34 cellular contexts compared by ENCODE assay signal in the genomic region with DNA sequence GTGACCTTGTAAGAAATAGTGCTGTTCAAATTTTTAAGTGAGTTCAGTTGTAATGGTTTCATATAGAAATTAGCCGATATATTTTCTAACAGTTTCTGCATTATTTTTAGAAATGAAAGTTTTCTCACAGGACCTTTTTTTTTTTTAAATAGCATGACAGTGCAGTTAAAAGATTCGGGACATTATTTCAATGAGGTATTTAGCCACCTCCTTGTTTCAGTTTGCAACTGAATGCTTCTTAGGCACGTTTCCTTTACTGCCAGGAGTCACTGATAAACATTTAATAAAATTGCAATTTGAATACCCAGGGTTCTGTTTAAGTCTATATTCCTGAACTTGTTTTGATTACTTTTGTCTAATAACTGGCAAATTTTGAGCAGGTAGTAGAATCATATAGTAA.
"Had no signal": no experiment of that assay in that cellular context is flagged by ENCODE, and none has a peak within 500 bp of the region (broad histone marks: within the 10 kb centered on the region; RNA-seq: fewer than 3 reads in every experiment).

No MANE protein-coding gene starts in this region.

- H3K36me3 ChIP-seq: brain microvascular endothelial cell, colonic mucosa, WERI-Rb-1 had no signal

- H3K4me1 ChIP-seq: colonic mucosa had no signal

- FAIRE-seq: astrocyte, bronchial epithelial cell, endometrium, endothelial cell of umbilical vein had no signal

- H3K9me3 ChIP-seq: colonic mucosa, esophagus squamous epithelium, gastroesophageal sphincter had no signal

- H3K27ac ChIP-seq: brain microvascular endothelial cell, colonic mucosa, epithelial cell of prostate, esophagus squamous epithelium, gastroesophageal sphincter, WERI-Rb-1 had no signal

- H3K27me3 Mint-ChIP-seq: activated B cell treated with CpG ODN at 0.5 μM for 24 hours; activated CD8-positive, alpha-beta T cell treated with anti-CD3 and anti-CD28 coated beads for 36 hours; activated naive CD8-positive, alpha-beta T cell; activated T-helper 17 cell treated with anti-CD3 and anti-CD28 coated beads, Interleukin-2, amount 50 U/mL, for 72 hours had no signal

- H3K9me3 Mint-ChIP-seq: activated B cell treated with CpG ODN at 0.5 μM for 24 hours; activated CD8-positive, alpha-beta T cell treated with anti-CD3 and anti-CD28 coated beads for 36 hours; activated T-cell treated with anti-CD3 and anti-CD28 coated beads, Interleukin-2, amount 50 U/mL, for 4 hours; activated T-helper 17 cell treated with anti-CD3 and anti-CD28 coated beads, Interleukin-2, amount 50 U/mL, for 72 hours; T-helper 2 cell treated with Interferon-gamma antibody and Interleukin-4, amounts not matched to agents 5 μg/mL and 100 μg/mL, for 36 hours had no signal

- ATAC-seq: activated CD4-positive, CD25-positive, alpha-beta regulatory T cell treated with anti-CD3 and anti-CD28 coated beads, Interleukin-2, amount 50 U/mL, for 24 hours; activated CD8-positive, alpha-beta T cell treated with anti-CD3 and anti-CD28 coated beads for 36 hours; activated T-cell treated with anti-CD3 and anti-CD28 coated beads, Interleukin-2, amount 50 U/mL, for 4 hours; activated T-helper 17 cell treated with anti-CD3 and anti-CD28 coated beads, Interleukin-2, amount 50 U/mL, for 72 hours; gastroesophageal sphincter; T-helper 17 cell had no signal

- DNase-seq: activated B cell treated with CpG ODN at 0.5 μM for 24 hours; activated CD4-positive, alpha-beta T cell treated with anti-CD3 and anti-CD28 coated beads for 48 hours; activated CD4-positive, alpha-beta T cell treated with anti-CD3 and anti-CD28 coated beads, Interleukin-2, amount 50 U/mL, for 1 hour; activated CD4-positive, alpha-beta T cell treated with anti-CD3 and anti-CD28 coated beads, Interleukin-2, amount 50 U/mL, for 48 hours; activated CD8-positive, alpha-beta memory T cell treated with anti-CD3 and anti-CD28 coated beads for 24 hours; activated CD8-positive, alpha-beta T cell treated with anti-CD3 and anti-CD28 coated beads for 36 hours; activated effector memory CD4-positive, alpha-beta T cell treated with Interleukin-2 at 50 U/mL for 16 hours; activated gamma-delta T cell treated with Interleukin-2 at 50 U/mL for 16 hours; activated naive CD4-positive, alpha-beta T cell treated with anti-CD3 and anti-CD28 coated beads, Interleukin-2, amount 50 U/mL, for 16 hours; activated naive CD4-positive, alpha-beta T cell treated with Interleukin-2 at 50 U/mL for 16 hours; activated T-cell treated with anti-CD3 and anti-CD28 coated beads, Interleukin-2, amount 50 U/mL, for 4 hours; amniotic stem cell; anterior cingulate cortex; brain microvascular endothelial cell; central memory CD4-positive, alpha-beta T cell; cerebellar nuclear complex; colonic mucosa; effector CD8-positive, alpha-beta T cell; esophagus squamous epithelium; foreskin melanocyte; head of caudate nucleus; T-helper 17 cell; T1000; WERI-Rb-1 had no signal

- H3K27ac Mint-ChIP-seq: activated B cell treated with CpG ODN at 0.5 μM for 24 hours; activated CD8-positive, alpha-beta T cell treated with anti-CD3 and anti-CD28 coated beads for 36 hours; activated naive CD8-positive, alpha-beta T cell; activated T-helper 17 cell treated with anti-CD3 and anti-CD28 coated beads, Interleukin-2, amount 50 U/mL, for 72 hours; T-helper 17 cell; T-helper 2 cell treated with Interferon-gamma antibody and Interleukin-4, amounts not matched to agents 5 μg/mL and 100 μg/mL, for 36 hours had no signal

- H3K4me3 Mint-ChIP-seq: activated B cell treated with CpG ODN at 0.5 μM for 24 hours; activated CD8-positive, alpha-beta T cell treated with anti-CD3 and anti-CD28 coated beads for 36 hours; activated naive CD8-positive, alpha-beta T cell; activated T-cell treated with anti-CD3 and anti-CD28 coated beads, Interleukin-2, amount 50 U/mL, for 4 hours; activated T-helper 17 cell treated with anti-CD3 and anti-CD28 coated beads, Interleukin-2, amount 50 U/mL, for 72 hours; T-helper 17 cell; T-helper 2 cell treated with Interferon-gamma antibody and Interleukin-4, amounts not matched to agents 5 μg/mL and 100 μg/mL, for 36 hours had no signal

- H3K4me3 ChIP-seq: colonic mucosa, esophagus squamous epithelium, gastroesophageal sphincter had no signal

- H3K4me1 Mint-ChIP-seq: activated T-helper 17 cell treated with anti-CD3 and anti-CD28 coated beads, Interleukin-2, amount 50 U/mL, for 72 hours had no signal

- H3K27me3 ChIP-seq: brain microvascular endothelial cell, colonic mucosa, esophagus squamous epithelium, gastroesophageal sphincter had no signal
